Comparison of ENCODE assay signal across 11 cellular contexts in genomic region chr12:69655616-69656336, GRCh38. TPM values are rescaled to one million over a fixed set of nuclear protein-coding genes. Genes with fewer than 3 reads are reported as not detected.
DNase-seq lines count a peak whose midpoint lies in the region; ATAC-seq and TF ChIP-seq lines count a peak whose summit lies in the region.
"Had no signal": no experiment of that assay in that cellular context is flagged by ENCODE, and none has a peak within 500 bp of the region (broad histone marks: within the 10 kb centered on the region; RNA-seq: fewer than 3 reads in every experiment).

No MANE protein-coding gene starts in this region.

- peak overlapping the region; percentile 44 for H3K4ac ChIP-seq in trophoblast cell (ENCODE audit: low read depth, low read length)

- H3K9me3 ChIP-seq in SJSA1 (replicated peaks) (no peaks in the 10 kb centered on the region), trophoblast cell (ENCODE audit: insufficient read depth, low read depth, low read length) (peaks cover 2% of the 10 kb centered on the region)

- TF ChIP-seq CTCF in fibroblast of pulmonary artery (IDR thresholded peaks at IDR 0.05; ENCODE audit: low read length, missing control alignments) (no peak), progenitor cell of endocrine pancreas (IDR thresholded peaks at IDR 0.05; ENCODE audit: unreplicated experiment) (no peak)

- DNase-seq in EH (ENCODE audit: low read depth) (peak; percentile 92), SJSA1 (ENCODE audit: low read depth in 1 of 2, low spot score in 2 of 2) (peak; percentile 55 to 83), fibroblast of pulmonary artery (ENCODE audit: low read depth) (peak; percentile 91), trophoblast cell (peak; percentile 71 to 88), progenitor cell of endocrine pancreas (ENCODE audit: low spot score, unreplicated experiment) (no peak), anterior cingulate cortex (lab: John Stamatoyannopoulos, UW) (no peak), pons (ENCODE audit: low spot score) (no peak)
- DNase-seq: activated CD8-positive, alpha-beta memory T cell treated with anti-CD3 and anti-CD28 coated beads, Interleukin-2, amount 50 U/mL, for 4 hours; DMS53; NCI-H446 had no signal

- ATAC-seq in GM18867 (IDR thresholded peaks at IDR 0.05; ENCODE audit: unreplicated experiment), result no peak

- H4K12ac ChIP-seq in trophoblast cell (ENCODE audit: low read depth, low read length), result peak overlapping the region; percentile 45

- H3K14ac ChIP-seq in trophoblast cell (ENCODE audit: low read length), result peak overlapping the region; percentile 93

- no peaks in the 10 kb centered on the region for H3K36me3 Mint-ChIP-seq in progenitor cell of endocrine pancreas (ENCODE audit: insufficient read depth)

- H3K36me3 ChIP-seq in SJSA1 (no peaks in the 10 kb centered on the region; the same call in 1 of the 2 replicates), trophoblast cell (ENCODE audit: control insufficient read depth in 1 of 2, insufficient read depth in 2 of 2, low read length in 2 of 2) (no peaks in the 10 kb centered on the region)

- H3K27me3 ChIP-seq in SJSA1 (replicated peaks) (no peaks in the 10 kb centered on the region), trophoblast cell (ENCODE audit: insufficient read depth, low read length) (no peaks in the 10 kb centered on the region)

- H2AFZ ChIP-seq in trophoblast cell (ENCODE audit: insufficient read depth, low read length, poor library complexity), result peak overlapping the region; percentile 37

- peak overlapping the region; percentile 96 for H2BK12ac ChIP-seq in trophoblast cell (ENCODE audit: low read length)

- no peak overlapping the region for H3K4me3 Mint-ChIP-seq in progenitor cell of endocrine pancreas (ENCODE audit: low read depth)

- H3K9me3 Mint-ChIP-seq in progenitor cell of endocrine pancreas (ENCODE audit: low read depth), result no peaks in the 10 kb centered on the region

- H4K8ac ChIP-seq in trophoblast cell (ENCODE audit: low read depth, low read length), result peak overlapping the region; percentile 93

- no peak overlapping the region for H3K4me3 ChIP-seq in SJSA1
- no peak overlapping the region for H3K4me3 ChIP-seq in fibroblast of pulmonary artery (replicated peaks; ENCODE audit: low read depth, low read length)
- no peak overlapping the region for H3K4me3 ChIP-seq in trophoblast cell (ENCODE audit: low read depth, low read length)

- no peak overlapping the region for H3K27ac Mint-ChIP-seq in progenitor cell of endocrine pancreas

- H2BK120ac ChIP-seq in trophoblast cell (ENCODE audit: insufficient read depth, low read length, poor library complexity), result peak overlapping the region; percentile 98

- WGBS in trophoblast cell (ENCODE audit: extremely low coverage, insufficient coverage, insufficient read length), result no CpG with 5 or more reads among the region's 11 CpGs

- peak overlapping the region; percentile 98 for H2BK5ac ChIP-seq in trophoblast cell (ENCODE audit: low read depth, low read length, poor library complexity)

- peak overlapping the region; percentile 86 for H2AK5ac ChIP-seq in trophoblast cell (ENCODE audit: low read length)

- H3K4me2 ChIP-seq in trophoblast cell (ENCODE audit: low read length), result peak overlapping the region; percentile 39

- H3K79me2 ChIP-seq in trophoblast cell (ENCODE audit: control insufficient read depth, insufficient read depth, low read length, poor library complexity), result peaks cover 3% of the 10 kb centered on the region

- H3K27ac ChIP-seq in SJSA1 (peak overlapping the region; percentile 98), trophoblast cell (ENCODE audit: low read depth, low read length) (peak overlapping the region; percentile 87)

- H3K23ac ChIP-seq in trophoblast cell (ENCODE audit: low read length), result no peak overlapping the region

- H3K4me1 Mint-ChIP-seq in progenitor cell of endocrine pancreas (ENCODE audit: low read depth), result no peaks in the 10 kb centered on the region

- peak overlapping the region; percentile 95 for H3K18ac ChIP-seq in trophoblast cell (ENCODE audit: low read length)

- H3K4me1 ChIP-seq in SJSA1 (replicated peaks) (peaks cover 18% of the 10 kb centered on the region), trophoblast cell (ENCODE audit: control insufficient read depth in 1 of 2, insufficient read depth in 2 of 2, low read length in 2 of 2) (peaks cover 8 to 18% of the 10 kb centered on the region in 2 experiments)

- H3K27me3 Mint-ChIP-seq in progenitor cell of endocrine pancreas, result peaks cover under 1% of the 10 kb centered on the region

- H3K79me1 ChIP-seq in trophoblast cell (ENCODE audit: low read length), result peaks cover 21% of the 10 kb centered on the region

- no peak overlapping the region for H3K9ac ChIP-seq in trophoblast cell (ENCODE audit: low read length)

- H4K91ac ChIP-seq in trophoblast cell (ENCODE audit: low read depth, low read length), result peak overlapping the region; percentile 99

RNA-seq across cellular contexts. Expression of gene BEST3, which starts 43.3 kb away (rescaled TPM):
- total RNA-seq in SJSA1 (2014; rRNA removed; shearing (Covaris generic)), result not detected in 2 replicates
- 0.38 and 0.40 TPM in 2 replicates for polyA plus RNA-seq in trophoblast cell (2013)
- not detected in 2 replicates for total RNA-seq in progenitor cell of endocrine pancreas

RNA-seq across cellular contexts. Expression of gene LRRC10, which starts 45.1 kb away (rescaled TPM):
- not detected in 2 replicates for total RNA-seq in SJSA1 (2014; rRNA removed; shearing (Covaris generic))
- polyA plus RNA-seq in trophoblast cell (2013), result not detected in 2 replicates
- total RNA-seq in progenitor cell of endocrine pancreas, result not detected in 2 replicates

Comparison
In these comparisons a context has a peak if more than half of its experiments do, and no peak if none do; other contexts are left out.
1. DNase-seq: peak in EH (single experiment), SJSA1 (2 of 2), fibroblast of pulmonary artery (single experiment) and trophoblast cell (2 of 2); none in progenitor cell of endocrine pancreas (single experiment), anterior cingulate cortex (0 of 58) and pons (single experiment).